In genomic region chr1:177163844-177164379, GRCh38 we compare ENCODE assay signal across 11 cellular contexts. TPM values are rescaled to one million over a fixed set of nuclear protein-coding genes. Genes with fewer than 3 reads are reported as not detected.
A peak's percentile ranks its signal among the peaks of the same experiment; 100 is the strongest.
DNase-seq lines count a peak whose midpoint lies in the region; ATAC-seq and TF ChIP-seq lines count a peak whose summit lies in the region.
"Had no signal": no experiment of that assay in that cellular context is flagged by ENCODE, and none has a peak within 500 bp of the region (broad histone marks: within the 10 kb centered on the region; RNA-seq: fewer than 3 reads in every experiment).

No MANE protein-coding gene starts in this region.

- H2AFZ ChIP-seq in parathyroid adenoma = no peak overlapping the region

- no peak overlapping the region for H3K4me3 Mint-ChIP-seq in activated CD4-positive, alpha-beta T cell treated with anti-CD3 and anti-CD28 coated beads, Interleukin-2, amount 10 ng/mL, durations not matched to agents 7 days and 5 days
- H3K4me3 Mint-ChIP-seq: activated T-helper 17 cell treated with anti-CD3 and anti-CD28 coated beads, Interleukin-2, amount 50 U/mL, for 72 hours had no signal

- POLR2A ChIA-PET in activated CD4-positive, alpha-beta T cell treated with anti-CD3 and anti-CD28 coated beads, Interleukin-2, amount 10 ng/mL, durations not matched to agents 7 days and 5 days (lab: Charles Lee) = no interaction called here

- intact Hi-C loops in head of caudate nucleus (cut with DNase I) = no loop called here

- H3K36me3 Mint-ChIP-seq in activated CD4-positive, alpha-beta T cell treated with anti-CD3 and anti-CD28 coated beads, Interleukin-2, amount 10 ng/mL, durations not matched to agents 7 days and 5 days (ENCODE audit: low read depth) = no peaks in the 10 kb centered on the region

- ATAC-seq in GM19035 (IDR thresholded peaks at IDR 0.05; ENCODE audit: unreplicated experiment) = no peak
- ATAC-seq: activated T-helper 17 cell treated with anti-CD3 and anti-CD28 coated beads, Interleukin-2, amount 50 U/mL, for 72 hours; mucosa of descending colon had no signal

- no peak overlapping the region for H3K9ac ChIP-seq in parathyroid adenoma

- no peaks in the 10 kb centered on the region for H3K9me3 Mint-ChIP-seq in activated CD4-positive, alpha-beta T cell treated with anti-CD3 and anti-CD28 coated beads, Interleukin-2, amount 10 ng/mL, durations not matched to agents 7 days and 5 days

- H3K4me1 ChIP-seq in parathyroid adenoma = no peaks in the 10 kb centered on the region

- H3K4me1 Mint-ChIP-seq in activated CD4-positive, alpha-beta T cell treated with anti-CD3 and anti-CD28 coated beads, Interleukin-2, amount 10 ng/mL, durations not matched to agents 7 days and 5 days = no peaks in the 10 kb centered on the region
- H3K4me1 Mint-ChIP-seq: activated T-helper 17 cell treated with anti-CD3 and anti-CD28 coated beads, Interleukin-2, amount 50 U/mL, for 72 hours had no signal

- no peaks in the 10 kb centered on the region for H3K36me3 ChIP-seq in parathyroid adenoma (ENCODE audit: control insufficient read depth, insufficient read depth, low read length)

- peak; percentile 27 for DNase-seq in Ammon's horn (ENCODE audit: low spot score)
- DNase-seq in NCI-H2227 (lab: John Stamatoyannopoulos, UW; ENCODE audit: unreplicated experiment) = peak; percentile 47
- peak in 38 of 42 donors; percentile 21 to 79 (median 52) for DNase-seq in head of caudate nucleus
- no peak for DNase-seq in activated CD4-positive, alpha-beta T cell treated with anti-CD3 and anti-CD28 coated beads, Interleukin-2, amount 10 ng/mL, durations not matched to agents 7 days and 5 days
- no peak for DNase-seq in KBM-7
- no peak for DNase-seq in activated gamma-delta T cell (lab: John Stamatoyannopoulos, UW)
- DNase-seq: mucosa of descending colon had no signal

- H3K27ac Mint-ChIP-seq in activated CD4-positive, alpha-beta T cell treated with anti-CD3 and anti-CD28 coated beads, Interleukin-2, amount 10 ng/mL, durations not matched to agents 7 days and 5 days = no peak overlapping the region
- H3K27ac Mint-ChIP-seq: activated T-helper 17 cell treated with anti-CD3 and anti-CD28 coated beads, Interleukin-2, amount 50 U/mL, for 72 hours had no signal

- TF ChIP-seq CTCF in parathyroid adenoma (IDR thresholded peaks at IDR 0.05) = no peak

- no peak overlapping the region for H3K27ac ChIP-seq in parathyroid adenoma

- H3K27me3 ChIP-seq in parathyroid adenoma (ENCODE audit: control insufficient read depth, insufficient read depth, low read length) = no peaks in the 10 kb centered on the region

- CTCF ChIA-PET in activated CD4-positive, alpha-beta T cell treated with anti-CD3 and anti-CD28 coated beads, Interleukin-2, amount 10 ng/mL, durations not matched to agents 7 days and 5 days (lab: Charles Lee) = no interaction called here

- no peaks in the 10 kb centered on the region for H3K9me3 ChIP-seq in parathyroid adenoma (ENCODE audit: control insufficient read depth, low read length)
- H3K9me3 ChIP-seq: mucosa of descending colon had no signal

- no peaks in the 10 kb centered on the region for H3K79me2 ChIP-seq in parathyroid adenoma

- peaks cover 21% of the 10 kb centered on the region for H3K27me3 Mint-ChIP-seq in activated CD4-positive, alpha-beta T cell treated with anti-CD3 and anti-CD28 coated beads, Interleukin-2, amount 10 ng/mL, durations not matched to agents 7 days and 5 days

- H3K4me2 ChIP-seq in parathyroid adenoma (ENCODE audit: low read length) = peak overlapping the region; percentile 55

- in situ Hi-C loops in KBM-7 (cut with MboI; ENCODE audit: low pct_unique_long_range_greater_than_20kb, low sequenced_read_pairs) = no loop called here

- no peak overlapping the region for H3K4me3 ChIP-seq in parathyroid adenoma (ENCODE audit: low read depth, low read length)
- H3K4me3 ChIP-seq: mucosa of descending colon had no signal

RNA-seq across cellular contexts. Expression of gene ASTN1, which starts 0.6 kb away (rescaled TPM):
- not detected for total RNA-seq in activated CD4-positive, alpha-beta T cell treated with anti-CD3 and anti-CD28 coated beads, Interleukin-2, amount 10 ng/mL, durations not matched to agents 7 days and 5 days
- total RNA-seq: activated T-helper 17 cell treated with anti-CD3 and anti-CD28 coated beads, Interleukin-2, amount 50 U/mL, for 72 hours; T-helper 2 cell treated with Interferon-gamma antibody and Interleukin-4, amounts not matched to agents 100 ng/mL and 5 ng/mL, for 36 hours had no signal

RNA-seq across cellular contexts. Expression of gene BRINP2, which starts 6.8 kb away (rescaled TPM):
- total RNA-seq in activated CD4-positive, alpha-beta T cell treated with anti-CD3 and anti-CD28 coated beads, Interleukin-2, amount 10 ng/mL, durations not matched to agents 7 days and 5 days = not detected
- total RNA-seq: activated T-helper 17 cell treated with anti-CD3 and anti-CD28 coated beads, Interleukin-2, amount 50 U/mL, for 72 hours; T-helper 2 cell treated with Interferon-gamma antibody and Interleukin-4, amounts not matched to agents 100 ng/mL and 5 ng/mL, for 36 hours had no signal

Comparison
In these comparisons a context has a peak if more than half of its experiments do, and no peak if none do; other contexts are left out.
1. DNase-seq: peak in Ammon's horn (single experiment), NCI-H2227 (single experiment) and head of caudate nucleus (38 of 42); none in activated CD4-positive, alpha-beta T cell treated with anti-CD3 and anti-CD28 coated beads, Interleukin-2, amount 10 ng/mL, durations not matched to agents 7 days and 5 days (single experiment), KBM-7 (single experiment) and activated gamma-delta T cell (single experiment).